Comparison of ENCODE assay signal across 19 cellular contexts in genomic region chr12:88638388-88638787, GRCh38. TPM values are rescaled to one million over a fixed set of nuclear protein-coding genes. Genes with fewer than 3 reads are reported as not detected.
DNase-seq lines count a peak whose midpoint lies in the region; ATAC-seq and TF ChIP-seq lines count a peak whose summit lies in the region.
"Had no signal": no experiment of that assay in that cellular context is flagged by ENCODE, and none has a peak within 500 bp of the region (broad histone marks: within the 10 kb centered on the region; RNA-seq: fewer than 3 reads in every experiment).

No MANE protein-coding gene starts in this region.

- no peaks in the 10 kb centered on the region for H3K36me3 ChIP-seq in BLaER1 treated with 17β-estradiol and CSF1 and Interleukin-3, amounts not matched to agents 10 nM and 100 nM
- H3K36me3 ChIP-seq in SK-N-MC (ENCODE audit: insufficient read depth, low read length) = no peaks in the 10 kb centered on the region

- H3K9me3 Mint-ChIP-seq in activated T-helper 2 cell treated with anti-CD3 and anti-CD28 coated beads, Interferon-gamma antibody, Interleukin-2, Interleukin-4, amounts not matched to agents 10 μg/mL and 5 μg/mL and 100 μg/mL, durations not matched to agents 14 hours and 24 hours and 36 hours = no peaks in the 10 kb centered on the region
- no peaks in the 10 kb centered on the region for H3K9me3 Mint-ChIP-seq in activated T-helper 1 cell treated with anti-CD3 and anti-CD28 coated beads, Interleukin-12 subunit alpha, Interleukin-12 subunit beta, Interleukin-2, Interleukin-4 antibody, amounts not matched to agents 30 ng/mL and 10 ng/mL and 1 ng/mL, durations not matched to agents 14 hours and 24 hours and 36 hours
- H3K9me3 Mint-ChIP-seq: activated CD4-positive, alpha-beta T cell treated with anti-CD3 and anti-CD28 coated beads, Interleukin-2, amount 10 ng/mL, durations not matched to agents 7 days and 5 days; CD8-positive, alpha-beta memory T cell; stimulated activated naive CD8-positive, alpha-beta T cell treated with anti-CD3 and anti-CD28 coated beads, Interleukin-15, Interleukin-2, amounts not matched to agents 100 ng/mL and 50 ng/mL, for 24 hours had no signal

- H3K27ac ChIP-seq in BLaER1 treated with 17β-estradiol and CSF1 and Interleukin-3, amounts not matched to agents 10 nM and 100 nM = peak overlapping the region in 10 of 11 experiments; percentile 42 to 87 (median 83); a peak in 19 of 22 replicates
- H3K27ac ChIP-seq in SK-N-MC (peak overlapping the region; percentile 79), right cardiac atrium (ENCODE audit: low read length) (no peak overlapping the region), coronary artery (no peak overlapping the region)
- H3K27ac ChIP-seq: parathyroid adenoma had no signal

- H3K27ac Mint-ChIP-seq in activated T-helper 2 cell treated with anti-CD3 and anti-CD28 coated beads, Interferon-gamma antibody, Interleukin-2, Interleukin-4, amounts not matched to agents 10 μg/mL and 5 μg/mL and 100 μg/mL, durations not matched to agents 14 hours and 24 hours and 36 hours = no peak overlapping the region
- H3K27ac Mint-ChIP-seq in activated T-helper 1 cell treated with anti-CD3 and anti-CD28 coated beads, Interleukin-12 subunit alpha, Interleukin-12 subunit beta, Interleukin-2, Interleukin-4 antibody, amounts not matched to agents 30 ng/mL and 10 ng/mL and 1 ng/mL, durations not matched to agents 14 hours and 24 hours and 36 hours = no peak overlapping the region
- no peak overlapping the region for H3K27ac Mint-ChIP-seq in T-helper 17 cell
- H3K27ac Mint-ChIP-seq: activated CD4-positive, alpha-beta T cell treated with anti-CD3 and anti-CD28 coated beads, Interleukin-2, amount 10 ng/mL, durations not matched to agents 7 days and 5 days; CD8-positive, alpha-beta memory T cell; stimulated activated naive CD8-positive, alpha-beta T cell treated with anti-CD3 and anti-CD28 coated beads, Interleukin-15, Interleukin-2, amounts not matched to agents 100 ng/mL and 50 ng/mL, for 24 hours had no signal

- no peaks in the 10 kb centered on the region for H3K27me3 ChIP-seq in BLaER1 treated with 17β-estradiol and CSF1 and Interleukin-3, amounts not matched to agents 10 nM and 100 nM
- H3K27me3 ChIP-seq in right cardiac atrium (ENCODE audit: control insufficient read depth, insufficient read depth) = no peaks in the 10 kb centered on the region
- H3K27me3 ChIP-seq: dorsolateral prefrontal cortex had no signal

- H3K4me1 ChIP-seq in BLaER1 treated with 17β-estradiol and CSF1 and Interleukin-3, amounts not matched to agents 10 nM and 100 nM = peaks cover 0 to 49% (median 19%) of the 10 kb centered on the region in 10 experiments; a peak in 15 of 20 replicates
- H3K4me1 ChIP-seq in right cardiac atrium (ENCODE audit: control insufficient read depth, insufficient read depth, low read length) = peaks cover 3% of the 10 kb centered on the region
- H3K4me1 ChIP-seq: parathyroid adenoma had no signal

- 63% methylated on average over 3 of the region's 3 CpGs for WGBS in right cardiac atrium

- peaks cover 0 to 16% (median 0%) of the 10 kb centered on the region in 11 experiments; a peak in 4 of 22 replicates for H3K9me3 ChIP-seq in BLaER1 treated with 17β-estradiol and CSF1 and Interleukin-3, amounts not matched to agents 10 nM and 100 nM (replicated peaks in 1 of 11)
- H3K9me3 ChIP-seq in SK-N-MC (ENCODE audit: low read depth, low read length) (no peaks in the 10 kb centered on the region), right cardiac atrium (ENCODE audit: control insufficient read depth, low read length) (no peaks in the 10 kb centered on the region), T-helper 17 cell (ENCODE audit: control insufficient read depth, low read length, poor library complexity, severe bottlenecking) (no peaks in the 10 kb centered on the region)

- H3K9ac ChIP-seq in BLaER1 treated with 17β-estradiol and CSF1 and Interleukin-3, amounts not matched to agents 10 nM and 100 nM = peak overlapping the region in 9 of 11 experiments; percentile 14 to 66 (median 62); a peak in 14 of 22 replicates
- no peak overlapping the region for H3K9ac ChIP-seq in SK-N-MC (ENCODE audit: insufficient read length)
- H3K9ac ChIP-seq: parathyroid adenoma had no signal

- H3K4me1 Mint-ChIP-seq in activated T-helper 2 cell treated with anti-CD3 and anti-CD28 coated beads, Interferon-gamma antibody, Interleukin-2, Interleukin-4, amounts not matched to agents 10 μg/mL and 5 μg/mL and 100 μg/mL, durations not matched to agents 14 hours and 24 hours and 36 hours (ENCODE audit: low read depth) = no peaks in the 10 kb centered on the region
- no peaks in the 10 kb centered on the region for H3K4me1 Mint-ChIP-seq in activated T-helper 1 cell treated with anti-CD3 and anti-CD28 coated beads, Interleukin-12 subunit alpha, Interleukin-12 subunit beta, Interleukin-2, Interleukin-4 antibody, amounts not matched to agents 30 ng/mL and 10 ng/mL and 1 ng/mL, durations not matched to agents 14 hours and 24 hours and 36 hours (ENCODE audit: low read depth)
- no peaks in the 10 kb centered on the region for H3K4me1 Mint-ChIP-seq in T-helper 17 cell
- H3K4me1 Mint-ChIP-seq: activated CD4-positive, alpha-beta T cell treated with anti-CD3 and anti-CD28 coated beads, Interleukin-2, amount 10 ng/mL, durations not matched to agents 7 days and 5 days; CD8-positive, alpha-beta memory T cell had no signal

- DNase-seq in SK-N-MC (ENCODE audit: low read depth, low spot score) (no peak), right cardiac atrium (peak in 1 of 3 donors; percentile 10), sciatic nerve (ENCODE audit: low spot score) (no peak), coronary artery (ENCODE audit: low spot score) (no peak), T-helper 17 cell (no peak)
- no peak for DNase-seq in activated T-helper 2 cell treated with anti-CD3 and anti-CD28 coated beads, Interferon-gamma antibody, Interleukin-2, Interleukin-4, amounts not matched to agents 10 μg/mL and 5 μg/mL and 100 μg/mL, durations not matched to agents 14 hours and 24 hours and 36 hours (ENCODE audit: low spot score)
- no peak for DNase-seq in activated T-helper 1 cell treated with anti-CD3 and anti-CD28 coated beads, Interleukin-12 subunit alpha, Interleukin-12 subunit beta, Interleukin-2, Interleukin-4 antibody, amounts not matched to agents 30 ng/mL and 10 ng/mL and 1 ng/mL, durations not matched to agents 14 hours and 24 hours and 36 hours (ENCODE audit: low spot score)
- DNase-seq: activated CD4-positive, alpha-beta T cell treated with anti-CD3 and anti-CD28 coated beads, Interleukin-2, amount 10 ng/mL, durations not matched to agents 7 days and 5 days; activated effector memory CD4-positive, alpha-beta T cell treated with Interleukin-2 at 50 U/mL for 16 hours; CD8-positive, alpha-beta memory T cell; DND-41; dorsolateral prefrontal cortex; NCI-H1092; NCI-H2081 treated with DMSO at 0.1 percent for 48 hours; NCI-H510A; stimulated activated CD4-positive, alpha-beta T cell treated with anti-CD3 and anti-CD28 coated beads, Interleukin-2, amount 100 ng/mL, for 48 hours had no signal

- peak overlapping the region in 8 of 11 experiments; percentile 56 to 85 (median 76); a peak in 16 of 22 replicates for H3K4me2 ChIP-seq in BLaER1 treated with 17β-estradiol and CSF1 and Interleukin-3, amounts not matched to agents 10 nM and 100 nM

- H3K36me3 Mint-ChIP-seq in activated T-helper 2 cell treated with anti-CD3 and anti-CD28 coated beads, Interferon-gamma antibody, Interleukin-2, Interleukin-4, amounts not matched to agents 10 μg/mL and 5 μg/mL and 100 μg/mL, durations not matched to agents 14 hours and 24 hours and 36 hours (ENCODE audit: low read depth) = no peaks in the 10 kb centered on the region
- H3K36me3 Mint-ChIP-seq in activated T-helper 1 cell treated with anti-CD3 and anti-CD28 coated beads, Interleukin-12 subunit alpha, Interleukin-12 subunit beta, Interleukin-2, Interleukin-4 antibody, amounts not matched to agents 30 ng/mL and 10 ng/mL and 1 ng/mL, durations not matched to agents 14 hours and 24 hours and 36 hours (ENCODE audit: low read depth) = no peaks in the 10 kb centered on the region
- H3K36me3 Mint-ChIP-seq in T-helper 17 cell (ENCODE audit: low read depth) = no peaks in the 10 kb centered on the region
- H3K36me3 Mint-ChIP-seq: CD8-positive, alpha-beta memory T cell had no signal

- H4K20me1 ChIP-seq in BLaER1 treated with 17β-estradiol and CSF1 and Interleukin-3, amounts not matched to agents 10 nM and 100 nM = no peaks in the 10 kb centered on the region

- H3K4me3 Mint-ChIP-seq in activated T-helper 2 cell treated with anti-CD3 and anti-CD28 coated beads, Interferon-gamma antibody, Interleukin-2, Interleukin-4, amounts not matched to agents 10 μg/mL and 5 μg/mL and 100 μg/mL, durations not matched to agents 14 hours and 24 hours and 36 hours (ENCODE audit: low read depth) = no peak overlapping the region
- no peak overlapping the region for H3K4me3 Mint-ChIP-seq in activated T-helper 1 cell treated with anti-CD3 and anti-CD28 coated beads, Interleukin-12 subunit alpha, Interleukin-12 subunit beta, Interleukin-2, Interleukin-4 antibody, amounts not matched to agents 30 ng/mL and 10 ng/mL and 1 ng/mL, durations not matched to agents 14 hours and 24 hours and 36 hours
- H3K4me3 Mint-ChIP-seq in T-helper 17 cell = no peak overlapping the region
- H3K4me3 Mint-ChIP-seq: activated CD4-positive, alpha-beta T cell treated with anti-CD3 and anti-CD28 coated beads, Interleukin-2, amount 10 ng/mL, durations not matched to agents 7 days and 5 days; CD8-positive, alpha-beta memory T cell; stimulated activated naive CD8-positive, alpha-beta T cell treated with anti-CD3 and anti-CD28 coated beads, Interleukin-15, Interleukin-2, amounts not matched to agents 100 ng/mL and 50 ng/mL, for 24 hours had no signal

- peak overlapping the region in 4 of 10 experiments; percentile 8 to 37 (median 18); a peak in 6 of 20 replicates for H3K4me3 ChIP-seq in BLaER1 treated with 17β-estradiol and CSF1 and Interleukin-3, amounts not matched to agents 10 nM and 100 nM
- H3K4me3 ChIP-seq in SK-N-MC (no peak overlapping the region), right cardiac atrium (ENCODE audit: low read length) (no peak overlapping the region), coronary artery (no peak overlapping the region)
- H3K4me3 ChIP-seq: dorsolateral prefrontal cortex had no signal

- TF ChIP-seq CTCF in coronary artery (IDR thresholded peaks at IDR 0.05) = no peak

- peak; percentile 63 to 65 for ATAC-seq in right cardiac atrium
- peak; percentile 63 for ATAC-seq in sciatic nerve
- ATAC-seq in T-helper 17 cell = no peak

- H3K27me3 Mint-ChIP-seq in activated T-helper 2 cell treated with anti-CD3 and anti-CD28 coated beads, Interferon-gamma antibody, Interleukin-2, Interleukin-4, amounts not matched to agents 10 μg/mL and 5 μg/mL and 100 μg/mL, durations not matched to agents 14 hours and 24 hours and 36 hours (ENCODE audit: low read depth) = no peaks in the 10 kb centered on the region
- H3K27me3 Mint-ChIP-seq in activated T-helper 1 cell treated with anti-CD3 and anti-CD28 coated beads, Interleukin-12 subunit alpha, Interleukin-12 subunit beta, Interleukin-2, Interleukin-4 antibody, amounts not matched to agents 30 ng/mL and 10 ng/mL and 1 ng/mL, durations not matched to agents 14 hours and 24 hours and 36 hours (ENCODE audit: insufficient read depth) = peaks cover 2% of the 10 kb centered on the region
- no peaks in the 10 kb centered on the region for H3K27me3 Mint-ChIP-seq in T-helper 17 cell
- H3K27me3 Mint-ChIP-seq: activated CD4-positive, alpha-beta T cell treated with anti-CD3 and anti-CD28 coated beads, Interleukin-2, amount 10 ng/mL, durations not matched to agents 7 days and 5 days had no signal

- intact Hi-C loops in right cardiac atrium (cut with DNase I) = no loop called here
- intact Hi-C loops in sciatic nerve (cut with DNase I) = no loop called here
- intact Hi-C loops in activated T-helper 2 cell treated with anti-CD3 and anti-CD28 coated beads, Interferon-gamma antibody, Interleukin-2, Interleukin-4, amounts not matched to agents 10 μg/mL and 5 μg/mL and 100 μg/mL, durations not matched to agents 14 hours and 24 hours and 36 hours (cut with micrococcal nuclease) = no loop called here
- intact Hi-C loops in activated T-helper 1 cell treated with anti-CD3 and anti-CD28 coated beads, Interleukin-12 subunit alpha, Interleukin-12 subunit beta, Interleukin-2, Interleukin-4 antibody, amounts not matched to agents 30 ng/mL and 10 ng/mL and 1 ng/mL, durations not matched to agents 14 hours and 24 hours and 36 hours (cut with micrococcal nuclease) = no loop called here

RNA-seq across cellular contexts. Expression of gene KITLG, which starts 58.1 kb away (rescaled TPM):
- 1 to 10 TPM; 5.0 to 8.0 (median 7.5) TPM for total RNA-seq in right cardiac atrium
- polyA plus RNA-seq in right cardiac atrium = 3.3 TPM
- total RNA-seq in sciatic nerve = 32.1 TPM
- total RNA-seq in activated T-helper 2 cell treated with anti-CD3 and anti-CD28 coated beads, Interferon-gamma antibody, Interleukin-2, Interleukin-4, amounts not matched to agents 10 μg/mL and 5 μg/mL and 100 μg/mL, durations not matched to agents 14 hours and 24 hours and 36 hours = 0.39 and 0.51 TPM in 2 replicates
- not detected in 2 replicates for total RNA-seq in activated T-helper 1 cell treated with anti-CD3 and anti-CD28 coated beads, Interleukin-12 subunit alpha, Interleukin-12 subunit beta, Interleukin-2, Interleukin-4 antibody, amounts not matched to agents 30 ng/mL and 10 ng/mL and 1 ng/mL, durations not matched to agents 14 hours and 24 hours and 36 hours
- under 1 TPM in 1 of 2 donors, not detected in 1; 0.50 TPM for total RNA-seq in T-helper 17 cell
- polyA plus RNA-seq: CD8-positive, alpha-beta memory T cell had no signal

Comparison
In these comparisons a context has a peak if more than half of its experiments do, and no peak if none do; other contexts are left out.
1. H3K27ac ChIP-seq: peak in BLaER1 treated with 17β-estradiol and CSF1 and Interleukin-3, amounts not matched to agents 10 nM and 100 nM (10 of 11) and SK-N-MC (single experiment); none in right cardiac atrium (single experiment) and coronary artery (0 of 2).